ENCODE assay signal across 17 cellular contexts in the genomic region with DNA sequence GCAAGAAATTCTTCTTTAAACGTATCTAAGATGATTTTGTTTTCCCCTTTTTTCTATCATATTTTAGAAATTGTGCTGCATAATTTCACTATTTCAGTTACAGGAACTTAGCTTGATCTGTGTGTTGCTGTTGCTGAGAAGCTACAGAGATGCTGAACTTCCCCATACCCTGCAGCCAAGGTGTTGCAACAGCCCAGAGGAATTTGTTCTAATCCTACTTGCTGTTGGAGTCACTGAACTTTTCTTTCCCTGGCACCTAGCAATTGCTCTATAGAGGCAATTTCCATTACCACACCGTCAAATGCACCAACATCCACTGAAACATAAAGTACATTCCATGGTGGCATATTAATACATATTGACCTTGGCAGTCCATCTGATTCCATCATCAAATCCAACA.
"Had no signal": no experiment of that assay in that cellular context is flagged by ENCODE, and none has a peak within 500 bp of the region (broad histone marks: within the 10 kb centered on the region; RNA-seq: fewer than 3 reads in every experiment).

No MANE protein-coding gene starts in this region.

- ATAC-seq: activated CD8-positive, alpha-beta memory T cell treated with anti-CD3 and anti-CD28 coated beads, Interleukin-2, amount 10 ng/mL, durations not matched to agents 7 days and 5 days; activated naive CD4-positive, alpha-beta T cell treated with anti-CD3 and anti-CD28 coated beads, Interleukin-2, amount 50 U/mL, for 72 hours; pancreas; stimulated activated memory B cell treated with anti-CD40 and anti-IgM and Interleukin-4, amounts not matched to agents 10 μg/mL and 1 μg/mL and 100 μg/mL, for 72 hours had no signal

- H3K4me1 Mint-ChIP-seq: activated CD8-positive, alpha-beta memory T cell treated with anti-CD3 and anti-CD28 coated beads, Interleukin-2, amount 10 ng/mL, durations not matched to agents 7 days and 5 days; brain; neural crest cell; stimulated activated memory B cell treated with anti-CD40 and anti-IgM and Interleukin-4, amounts not matched to agents 10 μg/mL and 1 μg/mL and 100 μg/mL, for 72 hours had no signal

- H3K36me3 Mint-ChIP-seq: activated CD8-positive, alpha-beta memory T cell treated with anti-CD3 and anti-CD28 coated beads, Interleukin-2, amount 10 ng/mL, durations not matched to agents 7 days and 5 days; activated naive CD4-positive, alpha-beta T cell treated with anti-CD3 and anti-CD28 coated beads, Interleukin-2, amount 50 U/mL, for 72 hours; brain; stimulated activated memory B cell treated with anti-CD40 and anti-IgM and Interleukin-4, amounts not matched to agents 10 μg/mL and 1 μg/mL and 100 μg/mL, for 72 hours had no signal

- DNase-seq: activated CD4-positive, alpha-beta T cell treated with anti-CD3 and anti-CD28 coated beads, Interleukin-2, amount 50 U/mL, for 48 hours; activated CD4-positive, CD25-positive, alpha-beta regulatory T cell treated with anti-CD3 and anti-CD28 coated beads, Interleukin-2, amount 50 U/mL, for 72 hours; activated CD8-positive, alpha-beta memory T cell treated with anti-CD3 and anti-CD28 coated beads, Interleukin-2, amount 10 ng/mL, durations not matched to agents 7 days and 5 days; activated effector memory CD4-positive, alpha-beta T cell treated with anti-CD3 and anti-CD28 coated beads, Interleukin-2, amount 50 U/mL, for 16 hours; activated T-cell treated with anti-CD3 and anti-CD28 coated beads, Interleukin-2, amount 50 U/mL, for 24 hours; amygdala; hypothalamus; kidney glomerular epithelial cell; pancreas; spleen; stimulated activated CD4-positive, alpha-beta T cell treated with anti-CD3 and anti-CD28 coated beads, Interleukin-1b, Interleukin-23, amount 100 ng/mL, for 48 hours; substantia nigra; transverse colon had no signal

- H3K36me3 ChIP-seq: pancreas, spleen, transverse colon had no signal

- H3K4me3 Mint-ChIP-seq: activated CD8-positive, alpha-beta memory T cell treated with anti-CD3 and anti-CD28 coated beads, Interleukin-2, amount 10 ng/mL, durations not matched to agents 7 days and 5 days; activated T-cell treated with anti-CD3 and anti-CD28 coated beads, Interleukin-2, amount 50 U/mL, for 24 hours; brain; neural crest cell; stimulated activated memory B cell treated with anti-CD40 and anti-IgM and Interleukin-4, amounts not matched to agents 10 μg/mL and 1 μg/mL and 100 μg/mL, for 72 hours had no signal

- H3K4me3 ChIP-seq: pancreas, spleen, transverse colon had no signal

- H3K9me3 Mint-ChIP-seq: activated naive CD4-positive, alpha-beta T cell treated with anti-CD3 and anti-CD28 coated beads, Interleukin-2, amount 50 U/mL, for 72 hours; activated T-cell treated with anti-CD3 and anti-CD28 coated beads, Interleukin-2, amount 50 U/mL, for 24 hours; neural crest cell; stimulated activated memory B cell treated with anti-CD40 and anti-IgM and Interleukin-4, amounts not matched to agents 10 μg/mL and 1 μg/mL and 100 μg/mL, for 72 hours had no signal

- H3K4me1 ChIP-seq: pancreas, spleen, transverse colon had no signal

- H3K27me3 ChIP-seq: pancreas, spleen, transverse colon had no signal

- H3K27ac ChIP-seq: pancreas, spleen, transverse colon had no signal

- H3K27me3 Mint-ChIP-seq: activated T-cell treated with anti-CD3 and anti-CD28 coated beads, Interleukin-2, amount 50 U/mL, for 24 hours; brain; stimulated activated memory B cell treated with anti-CD40 and anti-IgM and Interleukin-4, amounts not matched to agents 10 μg/mL and 1 μg/mL and 100 μg/mL, for 72 hours had no signal

- H3K27ac Mint-ChIP-seq: activated CD8-positive, alpha-beta memory T cell treated with anti-CD3 and anti-CD28 coated beads, Interleukin-2, amount 10 ng/mL, durations not matched to agents 7 days and 5 days; activated naive CD4-positive, alpha-beta T cell treated with anti-CD3 and anti-CD28 coated beads, Interleukin-2, amount 50 U/mL, for 72 hours; activated T-cell treated with anti-CD3 and anti-CD28 coated beads, Interleukin-2, amount 50 U/mL, for 24 hours; brain; stimulated activated memory B cell treated with anti-CD40 and anti-IgM and Interleukin-4, amounts not matched to agents 10 μg/mL and 1 μg/mL and 100 μg/mL, for 72 hours had no signal

- H3K9me3 ChIP-seq: pancreas, spleen, transverse colon had no signal
